1 cellular context compared by ENCODE assay signal in the genomic region with DNA sequence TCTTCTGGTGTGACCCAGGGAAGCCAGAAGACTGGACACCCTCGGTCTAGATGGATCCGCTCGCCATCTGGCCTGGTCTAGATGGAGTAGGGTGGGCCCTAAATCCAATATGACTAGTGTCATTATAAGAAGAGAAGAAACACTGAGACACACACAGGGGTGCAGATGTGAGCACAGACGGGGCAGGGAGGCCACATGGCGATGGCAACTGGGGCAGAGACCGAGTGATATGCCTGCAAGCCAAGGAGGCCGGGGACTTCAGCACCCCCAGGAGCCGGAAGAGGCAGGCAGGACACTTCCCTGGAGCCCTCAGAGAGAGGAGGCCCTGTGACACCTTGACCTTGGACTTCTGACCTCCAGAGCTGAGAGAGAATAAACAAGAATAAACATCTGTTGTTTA.
TF ChIP-seq lines count a peak whose summit lies in the region.

No MANE protein-coding gene starts in this region.

TF ChIP-seq in K562, 482 proteins besides CTCF, POLR2A, EP300 and RAD21:
- TF ChIP-seq TRIM28 (IDR thresholded peaks at IDR 0.05), result no peak
- peak; percentile 49; the same call in 1 of the 2 replicates for TF ChIP-seq ESRRA (IDR thresholded peaks at IDR 0.05; ENCODE audit: borderline replicate concordance, low read depth)
- TF ChIP-seq, protein P1, sequence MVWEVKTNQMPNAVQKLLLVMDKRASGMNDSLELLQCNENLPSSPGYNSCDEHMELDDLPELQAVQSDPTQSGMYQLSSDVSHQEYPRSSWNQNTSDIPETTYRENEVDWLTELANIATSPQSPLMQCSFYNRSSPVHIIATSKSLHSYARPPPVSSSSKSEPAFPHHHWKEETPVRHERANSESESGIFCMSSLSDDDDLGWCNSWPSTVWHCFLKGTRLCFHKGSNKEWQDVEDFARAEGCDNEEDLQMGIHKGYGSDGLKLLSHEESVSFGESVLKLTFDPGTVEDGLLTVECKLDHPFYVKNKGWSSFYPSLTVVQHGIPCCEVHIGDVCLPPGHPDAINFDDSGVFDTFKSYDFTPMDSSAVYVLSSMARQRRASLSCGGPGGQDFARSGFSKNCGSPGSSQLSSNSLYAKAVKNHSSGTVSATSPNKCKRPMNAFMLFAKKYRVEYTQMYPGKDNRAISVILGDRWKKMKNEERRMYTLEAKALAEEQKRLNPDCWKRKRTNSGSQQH (CRISPR knock-in tag; IDR thresholded peaks at IDR 0.05), result no peak
